ENCODE assay signal across 1 cellular context in the genomic region with DNA sequence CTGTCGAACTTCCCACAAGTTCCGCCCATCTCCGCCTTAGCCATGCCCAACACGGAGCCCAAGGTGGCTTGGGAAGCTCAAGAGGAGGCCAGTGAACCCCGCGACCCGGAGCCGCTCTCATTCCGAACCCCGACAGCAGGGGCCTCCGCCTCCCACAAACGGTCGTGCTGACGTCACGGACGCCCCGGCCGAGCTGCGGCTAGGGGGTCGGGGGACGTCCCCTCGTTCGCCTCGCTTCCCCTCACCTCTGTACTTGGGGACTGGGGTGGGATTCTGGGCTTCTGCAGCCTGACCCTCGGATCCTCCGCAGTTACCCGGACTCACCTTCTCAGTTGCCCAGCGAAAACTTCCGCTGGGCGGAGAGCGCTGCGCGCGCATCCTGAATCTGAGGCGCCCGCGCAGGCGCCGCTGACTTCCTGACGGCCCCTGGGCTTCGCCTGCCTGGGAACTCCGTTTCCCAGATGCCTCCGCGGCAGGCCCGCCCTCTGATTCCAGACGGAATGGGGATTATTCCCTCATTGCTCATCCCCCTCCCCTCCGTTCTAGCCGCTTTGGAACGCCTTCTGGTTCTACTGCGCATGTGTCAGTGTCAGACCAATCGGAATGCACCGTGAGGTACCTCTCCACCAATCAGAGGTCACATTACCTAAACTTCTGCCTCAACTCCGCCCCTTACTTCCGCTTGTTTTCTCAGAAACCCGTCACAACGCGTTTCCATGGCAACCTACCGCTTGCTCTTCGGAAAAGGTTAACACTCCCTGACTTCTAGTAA.
TF ChIP-seq lines count a peak whose summit lies in the region.

A gene with protein sequence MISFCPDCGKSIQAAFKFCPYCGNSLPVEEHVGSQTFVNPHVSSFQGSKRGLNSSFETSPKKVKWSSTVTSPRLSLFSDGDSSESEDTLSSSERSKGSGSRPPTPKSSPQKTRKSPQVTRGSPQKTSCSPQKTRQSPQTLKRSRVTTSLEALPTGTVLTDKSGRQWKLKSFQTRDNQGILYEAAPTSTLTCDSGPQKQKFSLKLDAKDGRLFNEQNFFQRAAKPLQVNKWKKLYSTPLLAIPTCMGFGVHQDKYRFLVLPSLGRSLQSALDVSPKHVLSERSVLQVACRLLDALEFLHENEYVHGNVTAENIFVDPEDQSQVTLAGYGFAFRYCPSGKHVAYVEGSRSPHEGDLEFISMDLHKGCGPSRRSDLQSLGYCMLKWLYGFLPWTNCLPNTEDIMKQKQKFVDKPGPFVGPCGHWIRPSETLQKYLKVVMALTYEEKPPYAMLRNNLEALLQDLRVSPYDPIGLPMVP (minus strand): TSS at position 351 of the 772 bp plus-strand sequence. CDS start 9,210 bp downstream, outside the sequence.

TF ChIP-seq in HepG2, 621 proteins besides CTCF, POLR2A, EP300 and RAD21 (continued from another document and continues in another):
- TF ChIP-seq ATF4 (CRISPR knock-in tag; IDR thresholded peaks at IDR 0.05) (no peak), PHF5A (CRISPR knock-in tag; IDR thresholded peaks at IDR 0.05; ENCODE audit: low read depth, unreplicated experiment) (peak; percentile 50), NCOR1 (IDR thresholded peaks at IDR 0.05; ENCODE audit: borderline replicate concordance, low read length) (no peak), KDM4B (CRISPR knock-in tag; IDR thresholded peaks at IDR 0.05) (no peak), SNAPC2 (CRISPR knock-in tag; IDR thresholded peaks at IDR 0.05) (no peak), ZNF709 (CRISPR knock-in tag; IDR thresholded peaks at IDR 0.05) (0 out of 2 replicates have a peak, but pooled peaks have one; percentile 14), JUN (CRISPR knock-in tag; IDR thresholded peaks at IDR 0.05) (no peak), ZNF275 (CRISPR knock-in tag; IDR thresholded peaks at IDR 0.05; ENCODE audit: borderline replicate concordance) (no peak), MZF1 (CRISPR knock-in tag; IDR thresholded peaks at IDR 0.05; ENCODE audit: borderline replicate concordance) (0 out of 2 replicates have a peak, but pooled peaks have one; percentile 37), MED1 (CRISPR knock-in tag; IDR thresholded peaks at IDR 0.05) (no peak; the same call in 1 of the 2 replicates), TRIM24 (CRISPR knock-in tag; IDR thresholded peaks at IDR 0.05) (no peak), GMEB2 (CRISPR knock-in tag; IDR thresholded peaks at IDR 0.05; ENCODE audit: low read depth) (no peak), ZNF83 (CRISPR knock-in tag; IDR thresholded peaks at IDR 0.05; ENCODE audit: borderline replicate concordance) (no peak; the same call in 1 of the 2 replicates), SOX5 (CRISPR knock-in tag; IDR thresholded peaks at IDR 0.05; ENCODE audit: borderline replicate concordance) (no peak), KLF11 (CRISPR knock-in tag; IDR thresholded peaks at IDR 0.05) (no peak), ZNF251 (CRISPR knock-in tag; IDR thresholded peaks at IDR 0.05) (no peak), SP2 (CRISPR knock-in tag; IDR thresholded peaks at IDR 0.05) (peak; percentile 77), YEATS2 (CRISPR knock-in tag; IDR thresholded peaks at IDR 0.05; ENCODE audit: borderline replicate concordance) (peak; percentile 42; the same call in 1 of the 2 replicates), ZBTB10 (CRISPR knock-in tag; IDR thresholded peaks at IDR 0.05; ENCODE audit: borderline replicate concordance) (peak; percentile 92), FOXC1 (CRISPR knock-in tag; IDR thresholded peaks at IDR 0.05; ENCODE audit: borderline replicate concordance) (no peak), ZBTB1 (CRISPR knock-in tag; IDR thresholded peaks at IDR 0.05; ENCODE audit: borderline replicate concordance) (no peak), NFATC3 (CRISPR knock-in tag; IDR thresholded peaks at IDR 0.05) (no peak), DMTF1 (CRISPR knock-in tag; IDR thresholded peaks at IDR 0.05) (no peak), ZNF724P (CRISPR knock-in tag; IDR thresholded peaks at IDR 0.05; ENCODE audit: borderline replicate concordance) (no peak), FOXP4 (CRISPR knock-in tag; IDR thresholded peaks at IDR 0.05) (peak; percentile 13; the same call in 1 of the 2 replicates), STAT5B (CRISPR knock-in tag; IDR thresholded peaks at IDR 0.05) (no peak)
- TF ChIP-seq, protein P1, sequence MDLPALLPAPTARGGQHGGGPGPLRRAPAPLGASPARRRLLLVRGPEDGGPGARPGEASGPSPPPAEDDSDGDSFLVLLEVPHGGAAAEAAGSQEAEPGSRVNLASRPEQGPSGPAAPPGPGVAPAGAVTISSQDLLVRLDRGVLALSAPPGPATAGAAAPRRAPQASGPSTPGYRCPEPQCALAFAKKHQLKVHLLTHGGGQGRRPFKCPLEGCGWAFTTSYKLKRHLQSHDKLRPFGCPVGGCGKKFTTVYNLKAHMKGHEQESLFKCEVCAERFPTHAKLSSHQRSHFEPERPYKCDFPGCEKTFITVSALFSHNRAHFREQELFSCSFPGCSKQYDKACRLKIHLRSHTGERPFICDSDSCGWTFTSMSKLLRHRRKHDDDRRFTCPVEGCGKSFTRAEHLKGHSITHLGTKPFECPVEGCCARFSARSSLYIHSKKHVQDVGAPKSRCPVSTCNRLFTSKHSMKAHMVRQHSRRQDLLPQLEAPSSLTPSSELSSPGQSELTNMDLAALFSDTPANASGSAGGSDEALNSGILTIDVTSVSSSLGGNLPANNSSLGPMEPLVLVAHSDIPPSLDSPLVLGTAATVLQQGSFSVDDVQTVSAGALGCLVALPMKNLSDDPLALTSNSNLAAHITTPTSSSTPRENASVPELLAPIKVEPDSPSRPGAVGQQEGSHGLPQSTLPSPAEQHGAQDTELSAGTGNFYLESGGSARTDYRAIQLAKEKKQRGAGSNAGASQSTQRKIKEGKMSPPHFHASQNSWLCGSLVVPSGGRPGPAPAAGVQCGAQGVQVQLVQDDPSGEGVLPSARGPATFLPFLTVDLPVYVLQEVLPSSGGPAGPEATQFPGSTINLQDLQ (CRISPR knock-in tag; IDR thresholded peaks at IDR 0.05), result no peak
- TF ChIP-seq, protein P2, sequence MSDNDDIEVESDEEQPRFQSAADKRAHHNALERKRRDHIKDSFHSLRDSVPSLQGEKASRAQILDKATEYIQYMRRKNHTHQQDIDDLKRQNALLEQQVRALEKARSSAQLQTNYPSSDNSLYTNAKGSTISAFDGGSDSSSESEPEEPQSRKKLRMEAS (IDR thresholded peaks at IDR 0.05), result peak; percentile 33; the same call in 1 of the 2 replicates
- TF ChIP-seq, protein P3, sequence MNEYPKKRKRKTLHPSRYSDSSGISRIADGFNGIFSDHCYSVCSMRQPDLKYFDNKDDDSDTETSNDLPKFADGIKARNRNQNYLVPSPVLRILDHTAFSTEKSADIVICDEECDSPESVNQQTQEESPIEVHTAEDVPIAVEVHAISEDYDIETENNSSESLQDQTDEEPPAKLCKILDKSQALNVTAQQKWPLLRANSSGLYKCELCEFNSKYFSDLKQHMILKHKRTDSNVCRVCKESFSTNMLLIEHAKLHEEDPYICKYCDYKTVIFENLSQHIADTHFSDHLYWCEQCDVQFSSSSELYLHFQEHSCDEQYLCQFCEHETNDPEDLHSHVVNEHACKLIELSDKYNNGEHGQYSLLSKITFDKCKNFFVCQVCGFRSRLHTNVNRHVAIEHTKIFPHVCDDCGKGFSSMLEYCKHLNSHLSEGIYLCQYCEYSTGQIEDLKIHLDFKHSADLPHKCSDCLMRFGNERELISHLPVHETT (CRISPR knock-in tag; conservative IDR thresholded peaks at IDR 0.05), result no peak
- TF ChIP-seq, protein P4, sequence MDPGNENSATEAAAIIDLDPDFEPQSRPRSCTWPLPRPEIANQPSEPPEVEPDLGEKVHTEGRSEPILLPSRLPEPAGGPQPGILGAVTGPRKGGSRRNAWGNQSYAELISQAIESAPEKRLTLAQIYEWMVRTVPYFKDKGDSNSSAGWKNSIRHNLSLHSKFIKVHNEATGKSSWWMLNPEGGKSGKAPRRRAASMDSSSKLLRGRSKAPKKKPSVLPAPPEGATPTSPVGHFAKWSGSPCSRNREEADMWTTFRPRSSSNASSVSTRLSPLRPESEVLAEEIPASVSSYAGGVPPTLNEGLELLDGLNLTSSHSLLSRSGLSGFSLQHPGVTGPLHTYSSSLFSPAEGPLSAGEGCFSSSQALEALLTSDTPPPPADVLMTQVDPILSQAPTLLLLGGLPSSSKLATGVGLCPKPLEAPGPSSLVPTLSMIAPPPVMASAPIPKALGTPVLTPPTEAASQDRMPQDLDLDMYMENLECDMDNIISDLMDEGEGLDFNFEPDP (CRISPR knock-in tag; conservative IDR thresholded peaks at IDR 0.05), result no peak
- TF ChIP-seq, protein P5, sequence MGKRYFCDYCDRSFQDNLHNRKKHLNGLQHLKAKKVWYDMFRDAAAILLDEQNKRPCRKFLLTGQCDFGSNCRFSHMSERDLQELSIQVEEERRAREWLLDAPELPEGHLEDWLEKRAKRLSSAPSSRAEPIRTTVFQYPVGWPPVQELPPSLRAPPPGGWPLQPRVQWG (CRISPR knock-in tag; IDR thresholded peaks at IDR 0.05; ENCODE audit: borderline replicate concordance, low read depth), result no peak
